In the genomic region with DNA sequence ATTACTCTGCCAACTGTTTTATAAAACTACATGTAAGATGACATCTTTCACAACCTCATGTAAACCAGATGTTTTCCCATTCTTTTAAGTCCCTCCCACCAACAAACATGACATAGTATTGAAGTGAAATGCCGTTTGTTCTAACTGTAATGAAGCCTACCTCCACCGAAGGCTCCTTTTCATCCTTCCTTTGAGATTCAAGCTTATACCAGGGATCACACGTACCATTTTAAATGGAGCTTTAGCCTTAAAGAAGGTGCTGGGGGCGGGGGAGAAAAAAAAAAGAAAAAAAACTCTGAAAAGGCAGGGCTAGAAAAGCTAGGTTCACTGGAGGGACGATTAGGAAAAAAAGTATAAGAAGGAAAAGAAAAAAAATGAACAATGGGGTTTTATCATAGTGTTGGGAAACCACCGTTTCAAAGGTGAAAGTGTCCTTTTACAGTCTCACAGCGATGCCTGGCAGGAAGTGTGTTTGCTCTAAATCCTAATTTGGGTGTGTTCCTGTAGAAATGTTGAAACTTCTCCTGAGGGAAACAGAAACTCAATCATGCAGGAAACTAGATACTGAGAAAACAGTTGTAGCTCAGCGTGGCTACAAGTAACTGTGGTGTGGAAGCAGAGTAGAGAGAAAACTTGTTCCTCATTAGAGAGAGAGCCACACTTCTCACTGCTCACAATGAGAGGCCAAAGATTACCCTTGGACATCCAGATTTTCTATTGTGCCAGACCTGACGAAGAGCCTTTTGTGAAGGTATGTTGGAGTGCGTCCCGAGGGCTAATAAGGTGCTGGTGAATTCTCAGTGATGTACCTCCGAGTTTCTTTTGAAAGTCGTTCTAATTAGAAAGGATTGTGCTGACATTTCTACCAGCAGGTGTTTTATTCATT, we compare ENCODE assay signal across 8 cellular contexts. TPM values are rescaled to one million over a fixed set of nuclear protein-coding genes. Genes with fewer than 3 reads are reported as not detected.
DNase-seq lines count a peak whose midpoint lies in the region; ATAC-seq and TF ChIP-seq lines count a peak whose summit lies in the region.

No MANE protein-coding gene starts in this region.

- H3K9ac ChIP-seq in IMR-90 (ENCODE audit: low read depth, low read length) (peak overlapping the region; percentile 79), colonic mucosa (ENCODE audit: low read depth in 2 of 2, low read length in 2 of 2) (peak overlapping the region; percentile 59 to 86), stomach smooth muscle (ENCODE audit: low read length in 2 of 2) (peak overlapping the region; percentile 7 to 46)

- H3K23ac ChIP-seq in IMR-90 (ENCODE audit: low read depth, low read length) = no peak overlapping the region

- 57% methylated on average over 1 of the region's 13 CpGs; no CpG with 5 or more reads in 1 of the 2 experiments for WGBS in IMR-90 (ENCODE audit: extremely low coverage in 2 of 2, insufficient read length in 1 of 2), 2 experiments

- peak overlapping the region; percentile 92 for H3K18ac ChIP-seq in IMR-90 (ENCODE audit: low read depth, low read length)

- no peaks in the 10 kb centered on the region for H3K9me3 ChIP-seq in IMR-90 (ENCODE audit: control insufficient read depth, insufficient read depth, low read length)
- H3K9me3 ChIP-seq in colonic mucosa = no peaks in the 10 kb centered on the region
- no peaks in the 10 kb centered on the region for H3K9me3 ChIP-seq in stomach smooth muscle (ENCODE audit: control insufficient read depth in 2 of 2, low read length in 2 of 2)

- peaks cover 12% of the 10 kb centered on the region for H3K9me1 ChIP-seq in IMR-90 (ENCODE audit: insufficient read depth, low read length)

- peak overlapping the region; percentile 88; the same call in 2 of the 3 replicates for H2BK15ac ChIP-seq in IMR-90 (ENCODE audit: low read depth, low read length)

- ATAC-seq in GM21619 (IDR thresholded peaks at IDR 0.05; ENCODE audit: unreplicated experiment) (peak; percentile 99), IMR-90 (ENCODE audit: low read depth) (peak; percentile 79)

- H3K14ac ChIP-seq in IMR-90 (replicated peaks; ENCODE audit: low read depth, low read length) = peak overlapping the region; percentile 77

- H3K27ac ChIP-seq in IMR-90 (ENCODE audit: insufficient read depth, low read length) = peak overlapping the region; percentile 95
- peak overlapping the region; percentile 84 for H3K27ac ChIP-seq in colonic mucosa
- H3K27ac ChIP-seq in stomach smooth muscle (ENCODE audit: low read length) = peak overlapping the region; percentile 50

- POLR2A ChIA-PET in GM10248 (lab: Yijun Ruan, JAX) (no interaction called here), IMR-90 (lab: Charles Lee; ENCODE audit: unreplicated experiment) (no interaction called here)

- dilution Hi-C loops in IMR-90 (cut with HindIII; ENCODE audit: low sequenced_read_pairs, unreplicated experiment) = no loop called here

- no peaks in the 10 kb centered on the region for H3K9me3 Mint-ChIP-seq in T-helper 1 cell treated with Interleukin-12 subunit alpha and Interleukin-12 subunit beta and Interleukin-4 antibody, amounts not matched to agents 30 μg/mL and 1 μg/mL, for 36 hours
- no peaks in the 10 kb centered on the region for H3K9me3 Mint-ChIP-seq in mesothelial cell of epicardium

- H3K4me1 ChIP-seq in IMR-90 (ENCODE audit: control insufficient read depth, insufficient read depth, low read length) (peaks cover 7% of the 10 kb centered on the region), colonic mucosa (peaks cover 8% of the 10 kb centered on the region), stomach smooth muscle (ENCODE audit: control insufficient read depth, insufficient read depth, low read length) (no peaks in the 10 kb centered on the region)

- in situ Hi-C loops in IMR-90 (cut with MboI; ENCODE audit: low sequenced_read_pairs) = no loop called here

- H3K4me2 ChIP-seq in IMR-90 (ENCODE audit: low read depth, low read length) = peak overlapping the region; percentile 79

- peak; percentile 74 for TF ChIP-seq POLR2A in IMR-90 (IDR thresholded peaks at IDR 0.05; ENCODE audit: low read depth, low read length)

- peak overlapping the region; percentile 46; the same call in 1 of the 2 replicates for H3K56ac ChIP-seq in IMR-90 (ENCODE audit: extremely low read depth, insufficient read depth, low read length)

- peak overlapping the region; percentile 84 for H3K4me3 Mint-ChIP-seq in T-helper 1 cell treated with Interleukin-12 subunit alpha and Interleukin-12 subunit beta and Interleukin-4 antibody, amounts not matched to agents 30 μg/mL and 1 μg/mL, for 36 hours
- peak overlapping the region; percentile 69 for H3K4me3 Mint-ChIP-seq in mesothelial cell of epicardium

- peak overlapping the region; percentile 39 for H3K4me3 ChIP-seq in IMR-90 (ENCODE audit: insufficient read depth, low read depth, low read length)
- peak overlapping the region; percentile 32 for H3K4me3 ChIP-seq in colonic mucosa
- H3K4me3 ChIP-seq in stomach smooth muscle (ENCODE audit: low read length in 2 of 2) = peak overlapping the region in 1 of 2 donors; percentile 10

- peaks cover 44% of the 10 kb centered on the region for H3K4me1 Mint-ChIP-seq in T-helper 1 cell treated with Interleukin-12 subunit alpha and Interleukin-12 subunit beta and Interleukin-4 antibody, amounts not matched to agents 30 μg/mL and 1 μg/mL, for 36 hours (ENCODE audit: low read depth)
- peaks cover 23% of the 10 kb centered on the region for H3K4me1 Mint-ChIP-seq in mesothelial cell of epicardium

- H3K27me3 ChIP-seq in IMR-90 (ENCODE audit: control insufficient read depth, insufficient read depth, low read length) (no peaks in the 10 kb centered on the region), colonic mucosa (no peaks in the 10 kb centered on the region), stomach smooth muscle (ENCODE audit: control insufficient read depth in 1 of 2, insufficient read depth in 2 of 2, low read length in 2 of 2) (no peaks in the 10 kb centered on the region)

- peaks cover 56% of the 10 kb centered on the region for H3K36me3 Mint-ChIP-seq in T-helper 1 cell treated with Interleukin-12 subunit alpha and Interleukin-12 subunit beta and Interleukin-4 antibody, amounts not matched to agents 30 μg/mL and 1 μg/mL, for 36 hours (ENCODE audit: low read depth)
- H3K36me3 Mint-ChIP-seq in mesothelial cell of epicardium = peaks cover 43% of the 10 kb centered on the region

- H4K91ac ChIP-seq in IMR-90 (ENCODE audit: insufficient read depth, low read depth, low read length) = peak overlapping the region; percentile 57

- peak overlapping the region; percentile 88 for H3K27ac Mint-ChIP-seq in T-helper 1 cell treated with Interleukin-12 subunit alpha and Interleukin-12 subunit beta and Interleukin-4 antibody, amounts not matched to agents 30 μg/mL and 1 μg/mL, for 36 hours
- peak overlapping the region; percentile 98 for H3K27ac Mint-ChIP-seq in mesothelial cell of epicardium

- peak overlapping the region; percentile 75 for H2AK5ac ChIP-seq in IMR-90 (ENCODE audit: low read depth, low read length)

- no peaks in the 10 kb centered on the region for H4K20me1 ChIP-seq in IMR-90 (ENCODE audit: insufficient read depth, low read length)

- no TSS peak for BruUV-seq in IMR-90 (replicated peaks; lab: Mats Ljungman, UMichigan)

- H2BK20ac ChIP-seq in IMR-90 (ENCODE audit: low read depth, low read length) = peak overlapping the region; percentile 81

- H3K36me3 ChIP-seq in IMR-90 (ENCODE audit: control insufficient read depth, insufficient read depth, low read length) (peaks cover 18% of the 10 kb centered on the region), colonic mucosa (no peaks in the 10 kb centered on the region), stomach smooth muscle (ENCODE audit: control insufficient read depth in 2 of 2, insufficient read depth in 2 of 2, low read length in 2 of 2) (peaks cover 19 to 31% of the 10 kb centered on the region in 2 donors)

- H2BK5ac ChIP-seq in IMR-90 (ENCODE audit: low read depth, low read length, poor library complexity, severe bottlenecking) = peak overlapping the region; percentile 86

- H3K4ac ChIP-seq in IMR-90 (ENCODE audit: low read depth, low read length) = peak overlapping the region; percentile 74

- H2AK9ac ChIP-seq in IMR-90 (replicated peaks; ENCODE audit: low read depth, low read length, poor library complexity) = peak overlapping the region; percentile 83

- H3K27me3 Mint-ChIP-seq in T-helper 1 cell treated with Interleukin-12 subunit alpha and Interleukin-12 subunit beta and Interleukin-4 antibody, amounts not matched to agents 30 μg/mL and 1 μg/mL, for 36 hours (ENCODE audit: low read depth) = no peaks in the 10 kb centered on the region
- no peaks in the 10 kb centered on the region for H3K27me3 Mint-ChIP-seq in mesothelial cell of epicardium (ENCODE audit: low read depth)

- peak overlapping the region; percentile 98 for H4K5ac ChIP-seq in IMR-90 (ENCODE audit: low read depth, low read length)

- peak overlapping the region; percentile 64 for H2BK120ac ChIP-seq in IMR-90 (ENCODE audit: low read depth, low read length)

- no peak for TF ChIP-seq CTCF in GM10248 (IDR thresholded peaks at IDR 0.05; ENCODE audit: control extremely low read depth, extremely low read depth, low read depth, missing control alignments)
- no peak for TF ChIP-seq CTCF in IMR-90 (conservative IDR thresholded peaks at IDR 0.05; ENCODE audit: low read depth, low read length)
- TF ChIP-seq CTCF in colonic mucosa (IDR thresholded peaks at IDR 0.05) = no peak
- TF ChIP-seq CTCF in mesothelial cell of epicardium (IDR thresholded peaks at IDR 0.05; ENCODE audit: unreplicated experiment) = no peak

- CTCF ChIA-PET in GM10248 (lab: Yijun Ruan, JAX) (interaction anchor here (0.8 to 14.4 kb wide), 8 partner anchors 8 to 56 kb away, joined by 3 to 138 read pairs (median 6); a partner anchor contains a TSS), IMR-90 (lab: Yijun Ruan, JAX) (interaction anchor here (0.6 kb wide), 2 partner anchors 128 to 967 kb away, joined by 3 read pairs; a partner anchor contains a TSS)

- H2AFZ ChIP-seq in IMR-90 (replicated peaks; ENCODE audit: low read length, poor library complexity) = no peak overlapping the region

- intact Hi-C loops in IMR-90 (cut with micrococcal nuclease) = no loop called here
- intact Hi-C loops in colonic mucosa (cut with DNase I) = no loop called here

- peak overlapping the region; percentile 43 to 64 for H4K8ac ChIP-seq in IMR-90 (ENCODE audit: low read depth in 2 of 2, low read length in 2 of 2)

- TF ChIP-seq RAD21 in IMR-90 (IDR thresholded peaks at IDR 0.05; ENCODE audit: low read length) = no peak

- H3K79me1 ChIP-seq in IMR-90 (ENCODE audit: low read depth in 1 of 2, low read length in 2 of 2) = no peaks in the 10 kb centered on the region

- DNase-seq in GM10248 (ENCODE audit: extremely low spot score) = peak; percentile 71
- peak; percentile 90 for DNase-seq in IMR-90
- DNase-seq in colonic mucosa = peak; percentile 66
- DNase-seq in mesothelial cell of epicardium (ENCODE audit: low spot score in 2 of 2, unreplicated experiment in 2 of 2) = no peak
- DNase-seq in epidermal melanocyte (ENCODE audit: insufficient read length, low spot score) = no peak

TF ChIP-seq in IMR-90, 13 proteins besides CTCF, POLR2A, EP300 and RAD21 (continues in another document):
- no peak for TF ChIP-seq CHD1 (IDR thresholded peaks at IDR 0.05; ENCODE audit: low read depth, low read length)

RNA-seq across cellular contexts. Expression of a gene that starts 37.6 kb away (rescaled TPM):
- total RNA-seq in IMR-90 (2012; rRNA removed) (6.5 and 9.4 TPM in 2 replicates), colonic mucosa (10 to 100 TPM; 17.1 to 38.5 TPM), mesothelial cell of epicardium (16.3 to 17.5 TPM (median 17.2 TPM) in 3 replicates)
- polyA plus RNA-seq in IMR-90 (2012; rRNA removed) = 2.3 and 3.4 TPM in 2 replicates
- polyA plus RNA-seq in IMR-90 (2012; cell fraction: cytosol; rRNA removed) = 2.0 and 2.6 TPM in 2 replicates
- polyA plus RNA-seq in IMR-90 (2012; cell fraction: nucleus; rRNA removed; ENCODE audit: low replicate concordance) = 0.77 and 1.2 TPM in 2 replicates

Comparison
In these comparisons a context has a peak if more than half of its experiments do, and no peak if none do; other contexts are left out.
1. DNase-seq: peak in GM10248 (single experiment), IMR-90 (single experiment) and colonic mucosa (single experiment); none in mesothelial cell of epicardium (0 of 2) and epidermal melanocyte (single experiment).
2. H3K9ac ChIP-seq: peak in every context shown above with its lines; median percentile 79 in IMR-90; 72 in colonic mucosa; 26 in stomach smooth muscle.
3. Peak in every context shown above with its lines, with median percentiles within 50 percentile points of each other: H3K27ac ChIP-seq.